8 cellular contexts compared by ENCODE assay signal in genomic region chr17:16653367-16654041, GRCh38.
DNase-seq lines count a peak whose midpoint lies in the region; ATAC-seq and TF ChIP-seq lines count a peak whose summit lies in the region.

Gene ZNF624, minus strand, starts transcription at chr17:16653850.

- peaks cover 17% of the 10 kb centered on the region for H3K36me3 Mint-ChIP-seq in nephron (ENCODE audit: low read depth)

- no peaks in the 10 kb centered on the region for H3K27me3 ChIP-seq in RWPE2 (ENCODE audit: insufficient read depth, poor library complexity, severe bottlenecking)

- H3K4me1 Mint-ChIP-seq in nephron: peaks cover 17% of the 10 kb centered on the region

- H3K4me3 Mint-ChIP-seq in nephron: peak within 1 kb of the TSS; percentile 90 to 93 (median 91)

- peak; percentile 92 for DNase-seq in EL
- DNase-seq in GOT3 (lab: John Stamatoyannopoulos, UW): peak; percentile 30
- peak; percentile 86 for DNase-seq in LNCaP clone FGC (ENCODE audit: low read depth)
- peak; percentile 93 for DNase-seq in RWPE2 (ENCODE audit: low spot score)
- DNase-seq in activated gamma-delta T cell (lab: John Stamatoyannopoulos, UW): peak; percentile 67
- DNase-seq in fibroblast of the conjunctiva (ENCODE audit: low read depth): peak; percentile 86
- peak; percentile 91 for DNase-seq in stimulated activated naive CD8-positive, alpha-beta T cell treated with anti-CD3 and anti-CD28 coated beads, Interleukin-15, Interleukin-2, amounts not matched to agents 100 U/mL and 50 U/mL, for 24 hours

- H3K4me3 ChIP-seq in LNCaP clone FGC (ENCODE audit: low read depth, low read length): peak within 1 kb of the TSS; percentile 65
- H3K4me3 ChIP-seq in RWPE2 (ENCODE audit: severe bottlenecking): peak within 1 kb of the TSS; percentile 53

- H3K4me1 ChIP-seq in RWPE2 (ENCODE audit: insufficient read depth, poor library complexity, severe bottlenecking): peaks cover 7% of the 10 kb centered on the region

- TF ChIP-seq CTCF in LNCaP clone FGC (IDR thresholded peaks at IDR 0.05; ENCODE audit: control insufficient read depth, extremely low read depth, insufficient read depth) (no peak), RWPE2 (IDR thresholded peaks at IDR 0.05; ENCODE audit: poor library complexity, severe bottlenecking) (no peak), nephron (IDR thresholded peaks at IDR 0.05; ENCODE audit: unreplicated experiment in 3 of 3) (no peak)

- peaks cover under 1% of the 10 kb centered on the region for H3K36me3 ChIP-seq in RWPE2 (ENCODE audit: low read depth)

- H3K27ac ChIP-seq in RWPE2 (ENCODE audit: poor library complexity, severe bottlenecking): peak within 1 kb of the TSS; percentile 65

- no peaks in the 10 kb centered on the region for H3K9me3 ChIP-seq in RWPE2 (ENCODE audit: severe bottlenecking)

- H3K27me3 Mint-ChIP-seq in nephron (ENCODE audit: low read depth): peaks cover 4% of the 10 kb centered on the region

- H3K27ac Mint-ChIP-seq in nephron: peak within 1 kb of the TSS; percentile 93 to 97 (median 95)

- peak; percentile 91 for ATAC-seq in RWPE2 (ENCODE audit: low read depth)
- ATAC-seq in stimulated activated naive CD8-positive, alpha-beta T cell treated with anti-CD3 and anti-CD28 coated beads, Interleukin-15, Interleukin-2, amounts not matched to agents 100 U/mL and 50 U/mL, for 24 hours: peak; percentile 96

- no peaks in the 10 kb centered on the region for H3K9me3 Mint-ChIP-seq in nephron

Comparison
In these comparisons a context has a peak if more than half of its experiments do, and no peak if none do; other contexts are left out.
1. Peak in every context shown above with its lines: DNase-seq, ATAC-seq, H3K4me3 ChIP-seq and H3K27ac ChIP-seq.
2. DNase-seq: peak in every context shown above with its lines; median percentile 93 in RWPE2; 92 in EL; 91 in stimulated activated naive CD8-positive, alpha-beta T cell treated with anti-CD3 and anti-CD28 coated beads, Interleukin-15, Interleukin-2, amounts not matched to agents 100 U/mL and 50 U/mL, for 24 hours; 86 in LNCaP clone FGC; 86 in fibroblast of the conjunctiva; 67 in activated gamma-delta T cell; 30 in GOT3.